8 cellular contexts compared by ENCODE assay signal in genomic region chr7:150451097-150451793, GRCh38. TPM values are rescaled to one million over a fixed set of nuclear protein-coding genes. Genes with fewer than 3 reads are reported as not detected.
DNase-seq lines count a peak whose midpoint lies in the region; ATAC-seq and TF ChIP-seq lines count a peak whose summit lies in the region.

No MANE protein-coding gene starts in this region.

- peaks cover under 1% of the 10 kb centered on the region for H3K9me3 Mint-ChIP-seq in neural progenitor cell

- peak overlapping the region; percentile 31 for H2AFZ ChIP-seq in neural progenitor cell (replicated peaks)

- no peaks in the 10 kb centered on the region for H4K20me1 ChIP-seq in neural progenitor cell (ENCODE audit: low read depth)

- peaks cover 13% of the 10 kb centered on the region for H3K27me3 Mint-ChIP-seq in neural progenitor cell (ENCODE audit: insufficient read depth, low read depth)

- H3K27ac ChIP-seq in neural progenitor cell (no peak overlapping the region), tibial nerve (peak overlapping the region in 3 of 4 donors; percentile 44 to 71 (median 62))

- no peak for TF ChIP-seq POLR2A in tibial nerve (IDR thresholded peaks at IDR 0.05)

- H3K4me2 ChIP-seq in neural progenitor cell: no peak overlapping the region

- no peaks in the 10 kb centered on the region for H3K79me2 ChIP-seq in neural progenitor cell (ENCODE audit: low read depth)

- H3K9ac ChIP-seq in neural progenitor cell: no peak overlapping the region

- no peaks in the 10 kb centered on the region for H3F3A ChIP-seq in neural progenitor cell (ENCODE audit: low read depth)

- peaks cover 17% of the 10 kb centered on the region for H3K4me1 Mint-ChIP-seq in neural progenitor cell

- H3K4me1 ChIP-seq in neural progenitor cell (no peaks in the 10 kb centered on the region), tibial nerve (peaks cover 0 to 12% (median 10%) of the 10 kb centered on the region in 4 donors)

- peak; percentile 40 for ATAC-seq in GM21529 (IDR thresholded peaks at IDR 0.05; ENCODE audit: unreplicated experiment)

- peak in 4 of 5 experiments; percentile 34 to 85 (median 57) for DNase-seq in T-helper 2 cell
- peak; percentile 66 for DNase-seq in central memory CD4-positive, alpha-beta T cell
- no peak for DNase-seq in neural progenitor cell (ENCODE audit: low spot score)
- peak in 1 of 2 donors; percentile 40 for DNase-seq in tibial nerve (ENCODE audit: low spot score in 2 of 2)
- no peak for DNase-seq in T1000 (lab: John Stamatoyannopoulos, UW)
- DNase-seq in HuH-7.5 (ENCODE audit: low spot score): no peak
- no peak for DNase-seq in GM10266 (ENCODE audit: extremely low spot score)

- H3K27ac Mint-ChIP-seq in neural progenitor cell: no peak overlapping the region

- H3K4me3 ChIP-seq in neural progenitor cell: no peak overlapping the region
- peak overlapping the region; percentile 26 to 53 (median 39) for H3K4me3 ChIP-seq in tibial nerve

- TF ChIP-seq CTCF in neural progenitor cell (IDR thresholded peaks at IDR 0.05): no peak
- TF ChIP-seq CTCF in tibial nerve (IDR thresholded peaks at IDR 0.05): no peak
- TF ChIP-seq CTCF in GM10266 (IDR thresholded peaks at IDR 0.05; ENCODE audit: control insufficient read depth, insufficient read depth, low read depth, missing control alignments): no peak

- H3K36me3 Mint-ChIP-seq in neural progenitor cell: no peaks in the 10 kb centered on the region

- peak overlapping the region; percentile 25 for H3K4me3 Mint-ChIP-seq in neural progenitor cell

- TF ChIP-seq EP300 in tibial nerve (IDR thresholded peaks at IDR 0.05): peak in 1 of 2 donors; percentile 57

- H3K36me3 ChIP-seq in neural progenitor cell: no peaks in the 10 kb centered on the region
- no peaks in the 10 kb centered on the region for H3K36me3 ChIP-seq in tibial nerve

- H3K27me3 ChIP-seq in neural progenitor cell (peaks cover 40% of the 10 kb centered on the region), tibial nerve (peaks cover 0 to 4% of the 10 kb centered on the region in 2 donors)

- H3K9me3 ChIP-seq in neural progenitor cell (ENCODE audit: low read depth) (no peaks in the 10 kb centered on the region), tibial nerve (no peaks in the 10 kb centered on the region)

- WGBS in tibial nerve, 2 donors: 61 to 68% methylated on average over 19 of the region's 19 CpGs

RNA-seq across cellular contexts. Expression of gene GIMAP8, which starts 0.8 kb away (rescaled TPM):
- total RNA-seq in neural progenitor cell (ENCODE audit: low replicate concordance): not detected in 2 replicates
- 10 to 100 TPM in 2 of 4 donors, 1 to 10 TPM in 2; 6.3 to 15.9 (median 10.4) TPM for total RNA-seq in tibial nerve

Comparison
In these comparisons a context has a peak if more than half of its experiments do, and no peak if none do; other contexts are left out.
1. DNase-seq: peak in T-helper 2 cell (4 of 5) and central memory CD4-positive, alpha-beta T cell (single experiment); none in neural progenitor cell (single experiment), T1000 (single experiment), HuH-7.5 (single experiment) and GM10266 (single experiment).